8 cellular contexts compared by ENCODE assay signal in the genomic region with DNA sequence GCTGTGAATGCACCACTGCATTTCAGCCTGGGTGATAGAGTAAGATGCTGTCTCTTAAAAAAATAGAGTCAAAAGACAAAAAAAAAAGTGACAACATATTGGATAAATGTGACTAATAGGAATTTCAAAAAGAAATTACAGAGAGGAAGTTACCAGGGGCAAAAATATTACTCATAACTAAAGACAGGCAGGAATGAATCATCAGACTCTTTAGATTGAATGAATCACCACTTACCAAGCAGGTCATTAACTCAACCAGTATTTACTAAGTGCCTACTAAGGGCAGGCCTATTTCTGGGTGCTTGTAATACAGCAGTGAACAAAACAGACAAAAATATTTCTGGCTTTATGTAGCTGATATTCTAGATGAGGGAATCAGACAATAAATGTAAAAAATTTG.
A peak's percentile ranks its signal among the peaks of the same experiment; 100 is the strongest.
DNase-seq lines count a peak whose midpoint lies in the region; ATAC-seq, FAIRE-seq and TF ChIP-seq lines count a peak whose summit lies in the region.
"Not testable (repeated sequence)": the region's sequence is repeated elsewhere in the genome, so short reads cannot be mapped to it uniquely, and the experiment has no call there.

No MANE protein-coding gene starts in this region.

- H3K4me2 ChIP-seq in A549; astrocyte (ENCODE audit: low read length): not testable (repeated sequence)

- POLR2A ChIA-PET in A549 (lab: Yijun Ruan, JAX) = not testable (repeated sequence)

- not testable (repeated sequence) for H3K4me1 Mint-ChIP-seq in astrocyte (ENCODE audit: low read depth, unreplicated experiment); stimulated activated effector memory CD8-positive, alpha-beta T cell treated with anti-CD3 and anti-CD28 coated beads, Interleukin-12 subunit alpha, Interleukin-12 subunit beta, amount 100 ng/mL, for 72 hours

- not testable (repeated sequence) for H3K27ac ChIP-seq in A549; astrocyte (ENCODE audit: low read depth, low read length)

- not testable (repeated sequence) for TF ChIP-seq RAD21 in A549 (conservative IDR thresholded peaks at IDR 0.05 in 1 of 2, IDR thresholded peaks at IDR 0.05 in 1 of 2)

- not testable (repeated sequence) for H3K9ac ChIP-seq in astrocyte (ENCODE audit: low read length)

- ATAC-seq in A549 (peak; percentile 47 to 78; a peak in 5 of 6 replicates), GM18907 (IDR thresholded peaks at IDR 0.05; ENCODE audit: unreplicated experiment) (peak; percentile 65), GM21717 (IDR thresholded peaks at IDR 0.05; ENCODE audit: unreplicated experiment) (peak; percentile 73), HG03060 (IDR thresholded peaks at IDR 0.05; ENCODE audit: low read depth, unreplicated experiment) (peak; percentile 92), HG03565 (IDR thresholded peaks at IDR 0.05; ENCODE audit: unreplicated experiment) (peak; percentile 67)
- ATAC-seq in activated CD4-positive, CD25-positive, alpha-beta regulatory T cell treated with anti-CD3 and anti-CD28 coated beads, Interleukin-2, amount 50 U/mL, for 24 hours = peak; percentile 84 to 92
- ATAC-seq in stimulated activated effector memory CD8-positive, alpha-beta T cell treated with anti-CD3 and anti-CD28 coated beads, Interleukin-12 subunit alpha, Interleukin-12 subunit beta, amount 100 ng/mL, for 72 hours = peak; percentile 90

- TF ChIP-seq EP300 in A549 (IDR thresholded peaks at IDR 0.05) = not testable (repeated sequence)

- not testable (repeated sequence) for H3K4me3 ChIP-seq in A549; astrocyte (ENCODE audit: insufficient read depth, low read depth, low read length)

- FAIRE-seq in A549 (lab: Jason Lieb, UNC) = not testable (repeated sequence)
- FAIRE-seq in astrocyte (lab: Jason Lieb, UNC) = peak; percentile 95

- not testable (repeated sequence) for H3K36me3 Mint-ChIP-seq in astrocyte (ENCODE audit: low read depth, unreplicated experiment); stimulated activated effector memory CD8-positive, alpha-beta T cell treated with anti-CD3 and anti-CD28 coated beads, Interleukin-12 subunit alpha, Interleukin-12 subunit beta, amount 100 ng/mL, for 72 hours

- not testable (repeated sequence) for DNase-seq in A549 (ENCODE audit: low read depth in 1 of 2, low spot score in 1 of 2); astrocyte (ENCODE audit: low read depth); stimulated activated effector memory CD8-positive, alpha-beta T cell treated with anti-CD3 and anti-CD28 coated beads, Interleukin-12 subunit alpha, Interleukin-12 subunit beta, amount 100 ng/mL, for 72 hours (ENCODE audit: low spot score in 2 of 2)

- H2AFZ ChIP-seq in astrocyte (ENCODE audit: low read depth, low read length) = not testable (repeated sequence)

- not testable (repeated sequence) for TF ChIP-seq CTCF in A549 (IDR thresholded peaks at IDR 0.05); astrocyte (IDR thresholded peaks at IDR 0.05; ENCODE audit: insufficient read depth, low read depth, low read length)

- H4K20me1 ChIP-seq in astrocyte (ENCODE audit: insufficient read depth, low read length) = not testable (repeated sequence)

- not testable (repeated sequence) for H3K27me3 ChIP-seq in astrocyte (ENCODE audit: insufficient read depth, low read length)

- H3K4me1 ChIP-seq in A549; astrocyte (ENCODE audit: insufficient read depth, low read length): not testable (repeated sequence)

- CTCF ChIA-PET in A549 (lab: Yijun Ruan, JAX) = not testable (repeated sequence)

- H3K79me2 ChIP-seq in astrocyte (ENCODE audit: insufficient read depth, low read length) = not testable (repeated sequence)

- H3K9me3 Mint-ChIP-seq in astrocyte (ENCODE audit: unreplicated experiment); stimulated activated effector memory CD8-positive, alpha-beta T cell treated with anti-CD3 and anti-CD28 coated beads, Interleukin-12 subunit alpha, Interleukin-12 subunit beta, amount 100 ng/mL, for 72 hours: not testable (repeated sequence)

- H3K27ac Mint-ChIP-seq in astrocyte (ENCODE audit: unreplicated experiment); stimulated activated effector memory CD8-positive, alpha-beta T cell treated with anti-CD3 and anti-CD28 coated beads, Interleukin-12 subunit alpha, Interleukin-12 subunit beta, amount 100 ng/mL, for 72 hours: not testable (repeated sequence)

- not testable (repeated sequence) for TF ChIP-seq POLR2A in A549 (IDR thresholded peaks at IDR 0.05; ENCODE audit: low read length)

- H3K9me3 ChIP-seq in A549; astrocyte (ENCODE audit: insufficient read depth, low read depth, low read length): not testable (repeated sequence)

- not testable (repeated sequence) for H3K36me3 ChIP-seq in astrocyte (ENCODE audit: insufficient read depth, low read length)

- H3K4me3 Mint-ChIP-seq in astrocyte (ENCODE audit: unreplicated experiment); stimulated activated effector memory CD8-positive, alpha-beta T cell treated with anti-CD3 and anti-CD28 coated beads, Interleukin-12 subunit alpha, Interleukin-12 subunit beta, amount 100 ng/mL, for 72 hours: not testable (repeated sequence)

- not testable (repeated sequence) for H3K27me3 Mint-ChIP-seq in astrocyte (ENCODE audit: low read depth, unreplicated experiment)
